In genomic region chr19:30226464-30227070, GRCh38 we compare ENCODE assay signal across 8 cellular contexts.
DNase-seq lines count a peak whose midpoint lies in the region; ATAC-seq, FAIRE-seq and TF ChIP-seq lines count a peak whose summit lies in the region.

No MANE protein-coding gene starts in this region.

- intact Hi-C loops in activated CD4-positive, alpha-beta memory T cell treated with anti-CD3 and anti-CD28 coated beads for 36 hours (cut with micrococcal nuclease): loop anchor here (2.0 to 10.0 kb wide), 2 partner anchors 700 to 1128 kb away; no protein-coding TSS in a partner anchor
- intact Hi-C loops in spleen (cut with DNase I; ENCODE audit: low total_unique reads): no loop called here

- H3K27ac Mint-ChIP-seq in GM23338: no peak overlapping the region
- no peak overlapping the region for H3K27ac Mint-ChIP-seq in activated CD4-positive, alpha-beta memory T cell treated with anti-CD3 and anti-CD28 coated beads for 36 hours

- H3K4me1 ChIP-seq in GM23338 (ENCODE audit: insufficient read depth) (peaks cover 46% of the 10 kb centered on the region), iPS DF 6.9 (ENCODE audit: control insufficient read depth, insufficient read depth, low read length) (no peaks in the 10 kb centered on the region; the same call in 1 of the 2 replicates), spleen (peaks cover 5 to 68% (median 42%) of the 10 kb centered on the region in 6 donors), small intestine (ENCODE audit: control insufficient read depth in 2 of 2, insufficient read depth in 1 of 2, low read depth in 1 of 2, low read length in 1 of 2) (peaks cover 0 to 4% of the 10 kb centered on the region in 2 donors)

- no CpG with 5 or more reads among the region's 32 CpGs for WGBS in iPS DF 6.9 (ENCODE audit: insufficient coverage, insufficient read length)
- WGBS in spleen, 5 donors: 3 to 4% (median 3%) methylated on average over 32 of the region's 32 CpGs
- 2 to 5% (median 3%) methylated on average over 32 of the region's 32 CpGs for WGBS in small intestine, 3 donors

- H4K20me1 ChIP-seq in GM23338 (replicated peaks; ENCODE audit: insufficient read depth): 0 out of 2 replicates have a peak, but pooled peaks cover 3% of the 10 kb centered on the region

- POLR2A ChIA-PET in activated CD4-positive, alpha-beta memory T cell treated with anti-CD3 and anti-CD28 coated beads for 36 hours (lab: Charles Lee): no interaction called here

- no peak for TF ChIP-seq POLR2A in spleen (IDR thresholded peaks at IDR 0.05)

- DNase-seq in GM23338 (ENCODE audit: low spot score) (peak; percentile 32), iPS DF 6.9 (ENCODE audit: low read depth, low spot score) (no peak), spleen (no peak), GM10266 (ENCODE audit: extremely low spot score) (no peak), small intestine (no peak), NCI-H146 treated with DMSO at 0.1 percent for 48 hours (lab: John Stamatoyannopoulos, UW; ENCODE audit: unreplicated experiment) (no peak), cerebellar nuclear complex (lab: John Stamatoyannopoulos, UW) (no peak)
- DNase-seq in activated CD4-positive, alpha-beta memory T cell treated with anti-CD3 and anti-CD28 coated beads for 36 hours: no peak

- no peaks in the 10 kb centered on the region; the same call in 1 of the 3 replicates for H3K9me3 Mint-ChIP-seq in GM23338
- H3K9me3 Mint-ChIP-seq in activated CD4-positive, alpha-beta memory T cell treated with anti-CD3 and anti-CD28 coated beads for 36 hours: no peaks in the 10 kb centered on the region

- H3K4me2 ChIP-seq in GM23338: peak overlapping the region; percentile 93

- FAIRE-seq in small intestine (lab: Jason Lieb, UNC): no peak

- peak overlapping the region; percentile 88 for H2AFZ ChIP-seq in GM23338

- H3K9me3 ChIP-seq in iPS DF 6.9 (ENCODE audit: control insufficient read depth, insufficient read depth, low read length): no peaks in the 10 kb centered on the region
- no peaks in the 10 kb centered on the region for H3K9me3 ChIP-seq in spleen
- no peaks in the 10 kb centered on the region for H3K9me3 ChIP-seq in small intestine (ENCODE audit: control insufficient read depth, low read depth)

- H3K4me1 Mint-ChIP-seq in GM23338: peaks cover 49% of the 10 kb centered on the region
- H3K4me1 Mint-ChIP-seq in activated CD4-positive, alpha-beta memory T cell treated with anti-CD3 and anti-CD28 coated beads for 36 hours (ENCODE audit: low read depth): peaks cover 20% of the 10 kb centered on the region

- H3K9me2 ChIP-seq in GM23338 (ENCODE audit: insufficient read depth): no peaks in the 10 kb centered on the region

- H3F3A ChIP-seq in GM23338 (replicated peaks; ENCODE audit: low read depth): 0 out of 2 replicates have a peak, but pooled peaks cover 3% of the 10 kb centered on the region

- peak overlapping the region; percentile 75 for H3K4me3 Mint-ChIP-seq in GM23338
- peak overlapping the region; percentile 73 for H3K4me3 Mint-ChIP-seq in activated CD4-positive, alpha-beta memory T cell treated with anti-CD3 and anti-CD28 coated beads for 36 hours

- peaks cover 100% of the 10 kb centered on the region for H3K27me3 ChIP-seq in GM23338 (ENCODE audit: insufficient read depth)
- H3K27me3 ChIP-seq in iPS DF 6.9 (ENCODE audit: control insufficient read depth, insufficient read depth, low read length): peaks cover 59% of the 10 kb centered on the region
- H3K27me3 ChIP-seq in spleen (replicated peaks in 1 of 7): peaks cover 0 to 100% (median 76%) of the 10 kb centered on the region in 7 donors
- peaks cover 27 to 28% of the 10 kb centered on the region in 2 donors for H3K27me3 ChIP-seq in small intestine (ENCODE audit: control insufficient read depth in 2 of 2, insufficient read depth in 2 of 2, low read length in 2 of 2)

- ATAC-seq in GM23338: no peak; the same call in 2 of the 3 replicates

- no peaks in the 10 kb centered on the region; the same call in 2 of the 3 replicates for H3K36me3 Mint-ChIP-seq in GM23338 (ENCODE audit: low read depth)
- H3K36me3 Mint-ChIP-seq in activated CD4-positive, alpha-beta memory T cell treated with anti-CD3 and anti-CD28 coated beads for 36 hours: no peaks in the 10 kb centered on the region

- TF ChIP-seq CTCF in GM23338 (conservative IDR thresholded peaks at IDR 0.05; ENCODE audit: low read depth in 2 of 2) (no peak), spleen (IDR thresholded peaks at IDR 0.05 in 8 of 11, conservative IDR thresholded peaks at IDR 0.05 in 3 of 11) (no peak), GM10266 (IDR thresholded peaks at IDR 0.05; ENCODE audit: control insufficient read depth, insufficient read depth, low read depth, missing control alignments) (no peak)

- H3K27ac ChIP-seq in GM23338 (ENCODE audit: low read depth): no peak overlapping the region
- H3K27ac ChIP-seq in iPS DF 6.9 (ENCODE audit: low read length): no peak overlapping the region
- H3K27ac ChIP-seq in spleen: peak overlapping the region in 3 of 8 donors; percentile 48 to 75 (median 66)
- H3K27ac ChIP-seq in small intestine (ENCODE audit: low read depth in 1 of 2, low read length in 1 of 2): no peak overlapping the region

- CTCF ChIA-PET in activated CD4-positive, alpha-beta memory T cell treated with anti-CD3 and anti-CD28 coated beads for 36 hours (lab: Charles Lee): no interaction called here

- peaks cover 85% of the 10 kb centered on the region for H3K27me3 Mint-ChIP-seq in GM23338 (ENCODE audit: insufficient read depth, low read depth, poor library complexity)
- peaks cover 67% of the 10 kb centered on the region for H3K27me3 Mint-ChIP-seq in activated CD4-positive, alpha-beta memory T cell treated with anti-CD3 and anti-CD28 coated beads for 36 hours

- H3K36me3 ChIP-seq in GM23338 (ENCODE audit: insufficient read depth) (no peaks in the 10 kb centered on the region), iPS DF 6.9 (ENCODE audit: control insufficient read depth, insufficient read depth, low read length) (no peaks in the 10 kb centered on the region), spleen (no peaks in the 10 kb centered on the region), small intestine (ENCODE audit: control insufficient read depth in 2 of 2, insufficient read depth in 2 of 2, low read length in 2 of 2) (no peaks in the 10 kb centered on the region)

- H3K4me3 ChIP-seq in GM23338 (peak overlapping the region; percentile 73), iPS DF 6.9 (ENCODE audit: low read length) (peak overlapping the region; percentile 13; the same call in 1 of the 2 replicates), spleen (peak overlapping the region; percentile 8 to 77 (median 51)), small intestine (ENCODE audit: low read depth in 1 of 2, low read length in 2 of 2) (peak overlapping the region in 1 of 2 donors; percentile 19)

- H3K79me2 ChIP-seq in GM23338 (replicated peaks; ENCODE audit: insufficient read depth): no peaks in the 10 kb centered on the region

TF ChIP-seq in GM23338, 12 proteins besides CTCF, POLR2A, EP300 and RAD21:
- no peak for TF ChIP-seq STAT1 (IDR thresholded peaks at IDR 0.05; ENCODE audit: unreplicated experiment)
- TF ChIP-seq EZH2phosphoT487 (IDR thresholded peaks at IDR 0.05; ENCODE audit: unreplicated experiment): no peak
- TF ChIP-seq POLR2AphosphoS5 (IDR thresholded peaks at IDR 0.05; ENCODE audit: low read depth): no peak
- no peak for TF ChIP-seq CREB1 (CRISPR knock-in tag; IDR thresholded peaks at IDR 0.05; ENCODE audit: low read depth)
- peak; percentile 70 for TF ChIP-seq EZH2 (IDR thresholded peaks at IDR 0.05; ENCODE audit: low read depth, unreplicated experiment)
- TF ChIP-seq NANOG (IDR thresholded peaks at IDR 0.05; ENCODE audit: borderline replicate concordance): no peak
